11 cellular contexts compared by ENCODE assay signal in genomic region chr1:160340866-160341265, GRCh38. TPM values are rescaled to one million over a fixed set of nuclear protein-coding genes. Genes with fewer than 3 reads are reported as not detected.
DNase-seq lines count a peak whose midpoint lies in the region; ATAC-seq and TF ChIP-seq lines count a peak whose summit lies in the region.
"Had no signal": no experiment of that assay in that cellular context is flagged by ENCODE, and none has a peak within 500 bp of the region (broad histone marks: within the 10 kb centered on the region; RNA-seq: fewer than 3 reads in every experiment).

No MANE protein-coding gene starts in this region.

- H3K36me3 Mint-ChIP-seq in T-helper 1 cell treated with Interleukin-12 subunit alpha and Interleukin-12 subunit beta and Interleukin-4 antibody, amounts not matched to agents 30 μg/mL and 1 μg/mL, for 36 hours (ENCODE audit: low read depth) = peaks cover 42% of the 10 kb centered on the region

- no peaks in the 10 kb centered on the region for H3K27me3 Mint-ChIP-seq in T-helper 1 cell treated with Interleukin-12 subunit alpha and Interleukin-12 subunit beta and Interleukin-4 antibody, amounts not matched to agents 30 μg/mL and 1 μg/mL, for 36 hours (ENCODE audit: low read depth)

- no peak for TF ChIP-seq CTCF in WI38 (IDR thresholded peaks at IDR 0.05; ENCODE audit: low read depth, low read length)
- no peak for TF ChIP-seq CTCF in fibroblast of the aortic adventitia (IDR thresholded peaks at IDR 0.05; ENCODE audit: insufficient read depth, low read length)

- peaks cover 39% of the 10 kb centered on the region for H3K4me1 Mint-ChIP-seq in T-helper 1 cell treated with Interleukin-12 subunit alpha and Interleukin-12 subunit beta and Interleukin-4 antibody, amounts not matched to agents 30 μg/mL and 1 μg/mL, for 36 hours (ENCODE audit: low read depth)

- H3K9me3 Mint-ChIP-seq in T-helper 1 cell treated with Interleukin-12 subunit alpha and Interleukin-12 subunit beta and Interleukin-4 antibody, amounts not matched to agents 30 μg/mL and 1 μg/mL, for 36 hours = no peaks in the 10 kb centered on the region

- H3K4me3 ChIP-seq in WI38 (ENCODE audit: low read depth, low read length) = peak overlapping the region; percentile 27
- H3K4me3 ChIP-seq in fibroblast of the aortic adventitia (ENCODE audit: low read depth, low read length) = peak overlapping the region; percentile 94

- peak overlapping the region; percentile 17 for H3K27ac Mint-ChIP-seq in T-helper 1 cell treated with Interleukin-12 subunit alpha and Interleukin-12 subunit beta and Interleukin-4 antibody, amounts not matched to agents 30 μg/mL and 1 μg/mL, for 36 hours

- DNase-seq in T-helper 1 cell = no peak
- no peak for DNase-seq in fibroblast of the aortic adventitia (ENCODE audit: low read depth)
- peak; percentile 16 for DNase-seq in renal cortical epithelial cell (ENCODE audit: low read depth)
- no peak for DNase-seq in NCI-H1417 (lab: John Stamatoyannopoulos, UW)
- DNase-seq in NOMO-1 treated with dmso at 0.1 percent for 144 hours (lab: John Stamatoyannopoulos, UW; ENCODE audit: unreplicated experiment) = no peak
- DNase-seq: 8988T, cortex of kidney, Right ventricle myocardium superior had no signal

- no peak for ATAC-seq in GM18517 (IDR thresholded peaks at IDR 0.05; ENCODE audit: unreplicated experiment)

- peak overlapping the region; percentile 1 for H3K4me3 Mint-ChIP-seq in T-helper 1 cell treated with Interleukin-12 subunit alpha and Interleukin-12 subunit beta and Interleukin-4 antibody, amounts not matched to agents 30 μg/mL and 1 μg/mL, for 36 hours

RNA-seq across cellular contexts. Expression of gene COPA, which starts 2.2 kb away (rescaled TPM):
- total RNA-seq in fibroblast of the aortic adventitia (ENCODE audit: low replicate concordance) (220 and 248 TPM in 2 replicates), renal cortical epithelial cell (206 and 250 TPM in 2 replicates)

RNA-seq across cellular contexts. Expression of gene NCSTN, which starts 2.3 kb away (rescaled TPM):
- total RNA-seq in fibroblast of the aortic adventitia (ENCODE audit: low replicate concordance) (60.6 and 79.3 TPM in 2 replicates), renal cortical epithelial cell (113 and 168 TPM in 2 replicates)

RNA-seq across cellular contexts. Expression of gene NHLH1, which starts 26.0 kb away (rescaled TPM):
- total RNA-seq in fibroblast of the aortic adventitia (ENCODE audit: low replicate concordance) (not detected in 2 replicates), renal cortical epithelial cell (0.05 TPM in 1 of 2 replicates, not detected in the other)
- total RNA-seq: Right ventricle myocardium superior had no signal

RNA-seq across cellular contexts. Expression of gene PEX19, which starts 55.9 kb away (rescaled TPM):
- 39.1 and 55.1 TPM in 2 replicates for total RNA-seq in fibroblast of the aortic adventitia (ENCODE audit: low replicate concordance)
- total RNA-seq in renal cortical epithelial cell = 42.7 and 65.3 TPM in 2 replicates

RNA-seq across cellular contexts. Expression of gene VANGL2, which starts 59.5 kb away (rescaled TPM):
- not detected in 2 replicates for total RNA-seq in fibroblast of the aortic adventitia (ENCODE audit: low replicate concordance)
- 4.2 and 17.7 TPM in 2 replicates for total RNA-seq in renal cortical epithelial cell
